In genomic region chr1:3115275-3116149, GRCh38 we compare ENCODE assay signal across 21 cellular contexts. TPM values are rescaled to one million over a fixed set of nuclear protein-coding genes. Genes with fewer than 3 reads are reported as not detected.
A peak's percentile ranks its signal among the peaks of the same experiment; 100 is the strongest.
DNase-seq lines count a peak whose midpoint lies in the region; ATAC-seq, FAIRE-seq and TF ChIP-seq lines count a peak whose summit lies in the region.
"Had no signal": no experiment of that assay in that cellular context is flagged by ENCODE, and none has a peak within 500 bp of the region (broad histone marks: within the 10 kb centered on the region; RNA-seq: fewer than 3 reads in every experiment).

No MANE protein-coding gene starts in this region.

- intact Hi-C loops in HepG2 (cut with micrococcal nuclease; ENCODE audit: unreplicated experiment) = loop anchor here (10.0 kb wide), 1 partner anchor 59 kb away; no protein-coding TSS in a partner anchor

- H3K4me1 Mint-ChIP-seq in brain (peaks cover 81% of the 10 kb centered on the region), progenitor cell of endocrine pancreas (ENCODE audit: low read depth) (peaks cover 57% of the 10 kb centered on the region)
- H3K4me1 Mint-ChIP-seq: CD4-positive, CD25-positive, alpha-beta regulatory T cell; GM23338 had no signal

- peak; percentile 71 for FAIRE-seq in HepG2 (lab: Jason Lieb, UNC)
- FAIRE-seq: GM12891 had no signal

- H3K27ac Mint-ChIP-seq in brain (peak overlapping the region in 3 of 5 experiments; percentile 73 to 82 (median 74)), progenitor cell of endocrine pancreas (peak overlapping the region; percentile 95)
- H3K27ac Mint-ChIP-seq: CD4-positive, CD25-positive, alpha-beta regulatory T cell; GM23338 had no signal

- POLR2A ChIA-PET in HepG2 (lab: Yijun Ruan, JAX) = interaction anchor here (1.0 to 1.6 kb wide), 3 partner anchors 24 to 234 kb away, joined by 3 read pairs; no protein-coding TSS in a partner anchor

- TF ChIP-seq RAD21 in HepG2 (CRISPR knock-in tag; IDR thresholded peaks at IDR 0.05) = no peak

- TF ChIP-seq EP300 in HepG2 (IDR thresholded peaks at IDR 0.05; ENCODE audit: low read depth in 2 of 2, low read length in 2 of 2) (peak; percentile 29 to 66; a peak in 2 of 4 replicates), HepG2 (CRISPR knock-in tag; IDR thresholded peaks at IDR 0.05; ENCODE audit: borderline replicate concordance) (no peak)

- H3K4me2 ChIP-seq in HepG2 (ENCODE audit: low read depth, low read length) = peak overlapping the region; percentile 55
- H3K4me2 ChIP-seq: GM23338, KMS-11 had no signal

- no peaks in the 10 kb centered on the region for H3K36me3 Mint-ChIP-seq in brain
- H3K36me3 Mint-ChIP-seq in progenitor cell of endocrine pancreas (ENCODE audit: insufficient read depth) = no peaks in the 10 kb centered on the region
- H3K36me3 Mint-ChIP-seq: CD4-positive, CD25-positive, alpha-beta regulatory T cell had no signal

- no peak for TF ChIP-seq POLR2A in HepG2 (IDR thresholded peaks at IDR 0.05; ENCODE audit: insufficient read depth in 1 of 2, low read depth in 2 of 2, low read length in 2 of 2)

- H3K36me3 ChIP-seq in HepG2 (replicated peaks in 1 of 2; ENCODE audit: control insufficient read depth in 1 of 2, insufficient read depth in 2 of 2, low read length in 2 of 2) (no peaks in the 10 kb centered on the region), right atrium auricular region (no peaks in the 10 kb centered on the region)
- H3K36me3 ChIP-seq: HAP-1, Peyer's patch had no signal

- H3K27me3 Mint-ChIP-seq in brain (no peaks in the 10 kb centered on the region), progenitor cell of endocrine pancreas (no peaks in the 10 kb centered on the region)
- H3K27me3 Mint-ChIP-seq: CD4-positive, CD25-positive, alpha-beta regulatory T cell had no signal

- H3K4me3 ChIP-seq in HepG2 (replicated peaks in 1 of 3; ENCODE audit: insufficient read depth in 1 of 3, low read depth in 2 of 3, low read length in 3 of 3) (peak overlapping the region in 1 of 3 experiments; percentile 34; a peak in 1 of 6 replicates), right atrium auricular region (no peak overlapping the region)
- H3K4me3 ChIP-seq: GM23338, HAP-1, Peyer's patch had no signal

- H3K27me3 ChIP-seq in HepG2 (ENCODE audit: control insufficient read depth in 1 of 2, insufficient read depth in 2 of 2, low read length in 2 of 2) = no peaks in the 10 kb centered on the region; a peak in 2 of 5 replicates
- no peaks in the 10 kb centered on the region for H3K27me3 ChIP-seq in right atrium auricular region
- H3K27me3 ChIP-seq: Peyer's patch had no signal

- H3K4me1 ChIP-seq in HepG2 (ENCODE audit: insufficient read depth, low read length) (peaks cover 44% of the 10 kb centered on the region), right atrium auricular region (no peaks in the 10 kb centered on the region)
- H3K4me1 ChIP-seq: HAP-1, Peyer's patch had no signal

- no peaks in the 10 kb centered on the region for H4K20me1 ChIP-seq in HepG2 (ENCODE audit: insufficient read depth, low read length)

- H3K9me3 ChIP-seq in HepG2 (ENCODE audit: low read length) = no peaks in the 10 kb centered on the region
- H3K9me3 ChIP-seq in right atrium auricular region = no peaks in the 10 kb centered on the region
- H3K9me3 ChIP-seq: HAP-1, Peyer's patch had no signal

- H2AFZ ChIP-seq in HepG2 (ENCODE audit: low read length) = no peak overlapping the region
- H2AFZ ChIP-seq: GM23338 had no signal

- no TSS peak for BruUV-seq in HepG2 (replicated peaks; lab: Mats Ljungman, UMichigan)

- no peak overlapping the region for H3K9ac ChIP-seq in HepG2 (ENCODE audit: insufficient read depth, low read depth, low read length)
- H3K9ac ChIP-seq: KMS-11 had no signal

- peak; percentile 78 for ATAC-seq in HepG2
- ATAC-seq: GM23338 had no signal

- no peak overlapping the region for H3K4me3 Mint-ChIP-seq in brain
- H3K4me3 Mint-ChIP-seq in progenitor cell of endocrine pancreas (ENCODE audit: low read depth) = no peak overlapping the region
- H3K4me3 Mint-ChIP-seq: CD4-positive, CD25-positive, alpha-beta regulatory T cell; GM23338 had no signal

- CTCF ChIA-PET in HepG2 (lab: Yijun Ruan, JAX; ENCODE audit: low intra/inter-chr PET ratio, low total read pairs) = no interaction called here

- 8% methylated on average over 9 of the region's 38 CpGs for WGBS in HepG2 (ENCODE audit: low lambda C conversion rate)

- H3K79me2 ChIP-seq in HepG2 (ENCODE audit: insufficient read depth, low read length) = no peaks in the 10 kb centered on the region

- H3K9me3 Mint-ChIP-seq in brain (no peaks in the 10 kb centered on the region), progenitor cell of endocrine pancreas (ENCODE audit: low read depth) (no peaks in the 10 kb centered on the region)
- H3K9me3 Mint-ChIP-seq: CD4-positive, CD25-positive, alpha-beta regulatory T cell; GM23338 had no signal

- TF ChIP-seq CTCF in brain (conservative IDR thresholded peaks at IDR 0.05) (no peak), HepG2 (CRISPR knock-in tag; IDR thresholded peaks at IDR 0.05) (peak; percentile 32; the same call in 1 of the 2 replicates), progenitor cell of endocrine pancreas (IDR thresholded peaks at IDR 0.05; ENCODE audit: unreplicated experiment) (no peak), right atrium auricular region (IDR thresholded peaks at IDR 0.05) (no peak)

- peak; percentile 82 for DNase-seq in HepG2 (ENCODE audit: low spot score)
- DNase-seq in progenitor cell of endocrine pancreas (ENCODE audit: low spot score, unreplicated experiment) = peak; percentile 78
- no peak for DNase-seq in DMS79 (lab: John Stamatoyannopoulos, UW)
- DNase-seq in activated CD4-positive, CD25-positive, alpha-beta regulatory T cell (lab: John Stamatoyannopoulos, UW) = no peak
- no peak for DNase-seq in right atrium auricular region (ENCODE audit: low spot score)
- no peak for DNase-seq in SW 1271 (lab: John Stamatoyannopoulos, UW)
- DNase-seq: CD4-positive, CD25-positive, alpha-beta regulatory T cell; IMR-90; NCI-H1092 treated with DMSO at 0.1 percent for 48 hours; NCI-H146; NCI-H2029; NCI-H2227 treated with DMSO at 0.1 percent for 48 hours; NCI-H510A treated with DMSO at 0.1 percent for 48 hours; NCI-H82; Peyer's patch had no signal

- H3K27ac ChIP-seq in HepG2 (ENCODE audit: extremely low read length, insufficient read depth, low read length) (peak overlapping the region; percentile 54), right atrium auricular region (no peak overlapping the region)
- H3K27ac ChIP-seq: KMS-11, Peyer's patch had no signal

- in situ Hi-C loops in HepG2 (cut with HindIII; ENCODE audit: extremely low pct_ligation_motif_present, low pct_unique_long_range_greater_than_20kb) = no loop called here

TF ChIP-seq in HepG2, 621 proteins besides CTCF, POLR2A, EP300 and RAD21 (continues in another document):
- peak; percentile 88 for TF ChIP-seq GATAD2A (CRISPR knock-in tag; IDR thresholded peaks at IDR 0.05)
- no peak for TF ChIP-seq ZNF841 (CRISPR knock-in tag; IDR thresholded peaks at IDR 0.05; ENCODE audit: borderline replicate concordance)
- no peak for TF ChIP-seq ETS1 (CRISPR knock-in tag; IDR thresholded peaks at IDR 0.05)
- peak; percentile 34; the same call in 1 of the 2 replicates for TF ChIP-seq SRY (CRISPR knock-in tag; IDR thresholded peaks at IDR 0.05)
- TF ChIP-seq KLF12 (CRISPR knock-in tag; IDR thresholded peaks at IDR 0.05; ENCODE audit: borderline replicate concordance) = no peak
- no peak for TF ChIP-seq ZNF547 (CRISPR knock-in tag; IDR thresholded peaks at IDR 0.05)
- no peak for TF ChIP-seq LCORL (IDR thresholded peaks at IDR 0.05)
- TF ChIP-seq LCORL (CRISPR knock-in tag; IDR thresholded peaks at IDR 0.05) = peak; percentile 88; the same call in 1 of the 2 replicates
- TF ChIP-seq NFRKB (IDR thresholded peaks at IDR 0.05) = no peak
- peak; percentile 43; the same call in 1 of the 2 replicates for TF ChIP-seq CREM (IDR thresholded peaks at IDR 0.05)
- no peak for TF ChIP-seq CREM (CRISPR knock-in tag; IDR thresholded peaks at IDR 0.05)
- no peak for TF ChIP-seq TGIF2 (CRISPR knock-in tag; IDR thresholded peaks at IDR 0.05)

RNA-seq across cellular contexts. Expression of gene PRDM16, which starts 46.5 kb away (rescaled TPM):
- polyA plus RNA-seq in brain (ENCODE audit: insufficient read depth, low read depth, low replicate concordance) = 2.4 TPM
- total RNA-seq in HepG2 (2016; rRNA removed; fragmentation: Illumina TruSeq; extraction: Trizol) = 0.13 and 0.15 TPM in 2 replicates
- under 0.01 and 0.35 TPM in 2 replicates for total RNA-seq in HepG2 (2016; cell fraction: cytosol; rRNA removed; fragmentation: Illumina TruSeq; extraction: Trizol; ENCODE audit: low read depth)
- total RNA-seq in HepG2 (2016; cell fraction: insoluble cytoplasmic fraction; rRNA removed; fragmentation: Illumina TruSeq; extraction: Trizol) = 0.21 and 0.24 TPM in 2 replicates
- 0.19 and 0.24 TPM in 2 replicates for total RNA-seq in HepG2 (2016; cell fraction: membrane; rRNA removed; fragmentation: Illumina TruSeq; extraction: Trizol)
- total RNA-seq in HepG2 (2016; cell fraction: nucleus; rRNA removed; fragmentation: Illumina TruSeq; extraction: Trizol) = 0.12 and 1.1 TPM in 2 replicates
- polyA plus RNA-seq in HepG2 (2011; rRNA removed) = 0.81 and 1.5 TPM in 2 replicates
- 0.96 and 1.0 TPM in 2 replicates for polyA plus RNA-seq in HepG2 (2011; cell fraction: cytosol; rRNA removed)
- 5.9 and 6.8 TPM in 2 replicates for polyA plus RNA-seq in HepG2 (2011; cell fraction: nucleus; rRNA removed)
- 1.7 and 1.8 TPM in 2 replicates for polyA plus RNA-seq in HepG2 (2012)
- not detected in 2 replicates for polyA plus RNA-seq in HepG2 (2016; cell fraction: cytosol; fragmentation: Illumina TruSeq; extraction: Trizol; ENCODE audit: low read depth)
- 0.15 and 0.46 TPM in 2 replicates for polyA plus RNA-seq in HepG2 (2016; cell fraction: insoluble cytoplasmic fraction; fragmentation: Illumina TruSeq; extraction: Trizol; ENCODE audit: low read depth)
- 0.13 TPM in 1 of 2 replicates, not detected in the other for polyA plus RNA-seq in HepG2 (2016; cell fraction: membrane; fragmentation: Illumina TruSeq; extraction: Trizol; ENCODE audit: low read depth)
- polyA plus RNA-seq in HepG2 (2016; cell fraction: nucleus; fragmentation: Illumina TruSeq; extraction: Trizol; ENCODE audit: insufficient read depth, low read depth) = 0.34 and 0.47 TPM in 2 replicates
- polyA minus RNA-seq in HepG2 (2011; rRNA and poly(A)+ RNA removed; ENCODE audit: low replicate concordance) = 0.40 TPM in 1 of 2 replicates, not detected in the other
- polyA minus RNA-seq in HepG2 (2011; cell fraction: cytosol; rRNA and poly(A)+ RNA removed) = 0.79 and 1.1 TPM in 2 replicates
- 2.1 and 2.4 TPM in 2 replicates for polyA minus RNA-seq in HepG2 (2011; cell fraction: nucleus; rRNA and poly(A)+ RNA removed)
- total RNA-seq in progenitor cell of endocrine pancreas = 68.7 and 69.1 TPM in 2 replicates
- 1 to 10 TPM in 1 of 2 donors, under 1 TPM in 1; 0.22 to 3.3 TPM for total RNA-seq in right atrium auricular region
- total RNA-seq: IMR-90, OCI-LY7 had no signal
- polyA plus RNA-seq: CD4-positive, CD25-positive, alpha-beta regulatory T cell had no signal

Comparison
In these comparisons a context has a peak if more than half of its experiments do, and no peak if none do; other contexts are left out.
1. DNase-seq: peak in HepG2 (single experiment) and progenitor cell of endocrine pancreas (single experiment); none in DMS79 (single experiment), activated CD4-positive, CD25-positive, alpha-beta regulatory T cell (0 of 4), right atrium auricular region (single experiment) and SW 1271 (0 of 2).
2. RNA of gene PRDM16, which starts 46.5 kb away (total RNA-seq): 68.7 to 69.1 TPM in progenitor cell of endocrine pancreas; 0.22 to 3.3 TPM in right atrium auricular region and under 0.01 to 1.1 TPM in HepG2; every median in the first group is over 10 times any median in the second.